In genomic region chr19:860481-861098, GRCh38 we compare ENCODE assay signal across 1 cellular context.
TF ChIP-seq lines count a peak whose summit lies in the region.

No MANE protein-coding gene starts in this region.

TF ChIP-seq in K562, 482 proteins besides CTCF, POLR2A, EP300 and RAD21 (continued from another document):
- TF ChIP-seq, protein P1, sequence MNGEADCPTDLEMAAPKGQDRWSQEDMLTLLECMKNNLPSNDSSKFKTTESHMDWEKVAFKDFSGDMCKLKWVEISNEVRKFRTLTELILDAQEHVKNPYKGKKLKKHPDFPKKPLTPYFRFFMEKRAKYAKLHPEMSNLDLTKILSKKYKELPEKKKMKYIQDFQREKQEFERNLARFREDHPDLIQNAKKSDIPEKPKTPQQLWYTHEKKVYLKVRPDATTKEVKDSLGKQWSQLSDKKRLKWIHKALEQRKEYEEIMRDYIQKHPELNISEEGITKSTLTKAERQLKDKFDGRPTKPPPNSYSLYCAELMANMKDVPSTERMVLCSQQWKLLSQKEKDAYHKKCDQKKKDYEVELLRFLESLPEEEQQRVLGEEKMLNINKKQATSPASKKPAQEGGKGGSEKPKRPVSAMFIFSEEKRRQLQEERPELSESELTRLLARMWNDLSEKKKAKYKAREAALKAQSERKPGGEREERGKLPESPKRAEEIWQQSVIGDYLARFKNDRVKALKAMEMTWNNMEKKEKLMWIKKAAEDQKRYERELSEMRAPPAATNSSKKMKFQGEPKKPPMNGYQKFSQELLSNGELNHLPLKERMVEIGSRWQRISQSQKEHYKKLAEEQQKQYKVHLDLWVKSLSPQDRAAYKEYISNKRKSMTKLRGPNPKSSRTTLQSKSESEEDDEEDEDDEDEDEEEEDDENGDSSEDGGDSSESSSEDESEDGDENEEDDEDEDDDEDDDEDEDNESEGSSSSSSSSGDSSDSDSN (IDR thresholded peaks at IDR 0.05; ENCODE audit: borderline replicate concordance in 1 of 2, low read depth in 2 of 2, low read length in 2 of 2), result no peak
- TF ChIP-seq EHMT2 (IDR thresholded peaks at IDR 0.05) (no peak), POU5F1 (IDR thresholded peaks at IDR 0.05; ENCODE audit: borderline replicate concordance, low read depth, low read length, partially characterized antibody) (no peak), ZBTB1 (CRISPR knock-in tag; IDR thresholded peaks at IDR 0.05; ENCODE audit: borderline replicate concordance, low read depth) (peak; percentile 74; the same call in 1 of the 2 replicates), PTTG1 (tag; IDR thresholded peaks at IDR 0.05; ENCODE audit: low read depth) (no peak), GATA2 (CRISPR knock-in tag; IDR thresholded peaks at IDR 0.05) (no peak), GATAD2B (IDR thresholded peaks at IDR 0.05; ENCODE audit: borderline replicate concordance) (peak; percentile 47; the same call in 1 of the 2 replicates), ZNF239 (CRISPR knock-in tag; IDR thresholded peaks at IDR 0.05) (no peak), SMAD1 (IDR thresholded peaks at IDR 0.05; ENCODE audit: low read depth, low read length, partially characterized antibody) (no peak), IFI16 (CRISPR knock-in tag; IDR thresholded peaks at IDR 0.05) (no peak), CBFA2T2 (conservative IDR thresholded peaks at IDR 0.05) (no peak), TAL1 (IDR thresholded peaks at IDR 0.05) (no peak), HNRNPK (IDR thresholded peaks at IDR 0.05; ENCODE audit: low read depth, low read length, poor library complexity, severe bottlenecking) (no peak), CHD7 (IDR thresholded peaks at IDR 0.05; ENCODE audit: low read depth, low read length) (no peak), RBM25 (IDR thresholded peaks at IDR 0.05; ENCODE audit: low read depth, low read length, severe bottlenecking) (peak; percentile 24), BRD9 (IDR thresholded peaks at IDR 0.05; ENCODE audit: low read depth, partially characterized antibody) (no peak), HDAC3 (IDR thresholded peaks at IDR 0.05; ENCODE audit: borderline replicate concordance, partially characterized antibody) (no peak), TCFL5 (CRISPR knock-in tag; conservative IDR thresholded peaks at IDR 0.05) (no peak), SNRNP70 (optimal IDR thresholded peaks at IDR 0.05; ENCODE audit: low read depth, low read length) (no peak), MCM2 (IDR thresholded peaks at IDR 0.05; ENCODE audit: low read depth) (no peak), DMBX1 (CRISPR knock-in tag; IDR thresholded peaks at IDR 0.05; ENCODE audit: borderline replicate concordance) (no peak), SMARCA5 (IDR thresholded peaks at IDR 0.05) (no peak), NFE2L1 (tag; IDR thresholded peaks at IDR 0.05; ENCODE audit: borderline replicate concordance, low read depth) (no peak)
- TF ChIP-seq, protein P2, sequence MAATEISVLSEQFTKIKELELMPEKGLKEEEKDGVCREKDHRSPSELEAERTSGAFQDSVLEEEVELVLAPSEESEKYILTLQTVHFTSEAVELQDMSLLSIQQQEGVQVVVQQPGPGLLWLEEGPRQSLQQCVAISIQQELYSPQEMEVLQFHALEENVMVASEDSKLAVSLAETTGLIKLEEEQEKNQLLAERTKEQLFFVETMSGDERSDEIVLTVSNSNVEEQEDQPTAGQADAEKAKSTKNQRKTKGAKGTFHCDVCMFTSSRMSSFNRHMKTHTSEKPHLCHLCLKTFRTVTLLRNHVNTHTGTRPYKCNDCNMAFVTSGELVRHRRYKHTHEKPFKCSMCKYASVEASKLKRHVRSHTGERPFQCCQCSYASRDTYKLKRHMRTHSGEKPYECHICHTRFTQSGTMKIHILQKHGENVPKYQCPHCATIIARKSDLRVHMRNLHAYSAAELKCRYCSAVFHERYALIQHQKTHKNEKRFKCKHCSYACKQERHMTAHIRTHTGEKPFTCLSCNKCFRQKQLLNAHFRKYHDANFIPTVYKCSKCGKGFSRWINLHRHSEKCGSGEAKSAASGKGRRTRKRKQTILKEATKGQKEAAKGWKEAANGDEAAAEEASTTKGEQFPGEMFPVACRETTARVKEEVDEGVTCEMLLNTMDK (IDR thresholded peaks at IDR 0.05; ENCODE audit: borderline replicate concordance, insufficient read depth, low read depth, low read length, poor library complexity, severe bottlenecking), result peak; percentile 94
- TF ChIP-seq, protein P3, sequence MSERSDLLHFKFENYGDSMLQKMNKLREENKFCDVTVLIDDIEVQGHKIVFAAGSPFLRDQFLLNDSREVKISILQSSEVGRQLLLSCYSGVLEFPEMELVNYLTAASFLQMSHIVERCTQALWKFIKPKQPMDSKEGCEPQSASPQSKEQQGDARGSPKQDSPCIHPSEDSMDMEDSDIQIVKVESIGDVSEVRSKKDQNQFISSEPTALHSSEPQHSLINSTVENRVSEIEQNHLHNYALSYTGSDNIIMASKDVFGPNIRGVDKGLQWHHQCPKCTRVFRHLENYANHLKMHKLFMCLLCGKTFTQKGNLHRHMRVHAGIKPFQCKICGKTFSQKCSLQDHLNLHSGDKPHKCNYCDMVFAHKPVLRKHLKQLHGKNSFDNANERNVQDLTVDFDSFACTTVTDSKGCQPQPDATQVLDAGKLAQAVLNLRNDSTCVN (CRISPR knock-in tag; IDR thresholded peaks at IDR 0.05), result no peak
- TF ChIP-seq, protein P4, sequence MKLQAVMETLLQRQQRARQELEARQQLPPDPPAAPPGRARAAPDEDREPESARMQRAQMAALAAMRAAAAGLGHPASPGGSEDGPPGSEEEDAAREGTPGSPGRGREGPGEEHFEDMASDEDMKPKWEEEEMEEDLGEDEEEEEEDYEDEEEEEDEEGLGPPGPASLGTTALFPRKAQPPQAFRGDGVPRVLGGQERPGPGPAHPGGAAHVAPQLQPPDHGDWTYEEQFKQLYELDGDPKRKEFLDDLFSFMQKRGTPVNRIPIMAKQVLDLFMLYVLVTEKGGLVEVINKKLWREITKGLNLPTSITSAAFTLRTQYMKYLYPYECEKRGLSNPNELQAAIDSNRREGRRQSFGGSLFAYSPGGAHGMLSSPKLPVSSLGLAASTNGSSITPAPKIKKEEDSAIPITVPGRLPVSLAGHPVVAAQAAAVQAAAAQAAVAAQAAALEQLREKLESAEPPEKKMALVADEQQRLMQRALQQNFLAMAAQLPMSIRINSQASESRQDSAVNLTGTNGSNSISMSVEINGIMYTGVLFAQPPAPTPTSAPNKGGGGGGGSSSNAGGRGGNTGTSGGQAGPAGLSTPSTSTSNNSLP (IDR thresholded peaks at IDR 0.05; ENCODE audit: borderline replicate concordance, low read depth, low read length), result no peak
- TF ChIP-seq, protein P5, sequence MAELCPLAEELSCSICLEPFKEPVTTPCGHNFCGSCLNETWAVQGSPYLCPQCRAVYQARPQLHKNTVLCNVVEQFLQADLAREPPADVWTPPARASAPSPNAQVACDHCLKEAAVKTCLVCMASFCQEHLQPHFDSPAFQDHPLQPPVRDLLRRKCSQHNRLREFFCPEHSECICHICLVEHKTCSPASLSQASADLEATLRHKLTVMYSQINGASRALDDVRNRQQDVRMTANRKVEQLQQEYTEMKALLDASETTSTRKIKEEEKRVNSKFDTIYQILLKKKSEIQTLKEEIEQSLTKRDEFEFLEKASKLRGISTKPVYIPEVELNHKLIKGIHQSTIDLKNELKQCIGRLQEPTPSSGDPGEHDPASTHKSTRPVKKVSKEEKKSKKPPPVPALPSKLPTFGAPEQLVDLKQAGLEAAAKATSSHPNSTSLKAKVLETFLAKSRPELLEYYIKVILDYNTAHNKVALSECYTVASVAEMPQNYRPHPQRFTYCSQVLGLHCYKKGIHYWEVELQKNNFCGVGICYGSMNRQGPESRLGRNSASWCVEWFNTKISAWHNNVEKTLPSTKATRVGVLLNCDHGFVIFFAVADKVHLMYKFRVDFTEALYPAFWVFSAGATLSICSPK (IDR thresholded peaks at IDR 0.05; ENCODE audit: borderline replicate concordance), result no peak
- TF ChIP-seq, protein P6, sequence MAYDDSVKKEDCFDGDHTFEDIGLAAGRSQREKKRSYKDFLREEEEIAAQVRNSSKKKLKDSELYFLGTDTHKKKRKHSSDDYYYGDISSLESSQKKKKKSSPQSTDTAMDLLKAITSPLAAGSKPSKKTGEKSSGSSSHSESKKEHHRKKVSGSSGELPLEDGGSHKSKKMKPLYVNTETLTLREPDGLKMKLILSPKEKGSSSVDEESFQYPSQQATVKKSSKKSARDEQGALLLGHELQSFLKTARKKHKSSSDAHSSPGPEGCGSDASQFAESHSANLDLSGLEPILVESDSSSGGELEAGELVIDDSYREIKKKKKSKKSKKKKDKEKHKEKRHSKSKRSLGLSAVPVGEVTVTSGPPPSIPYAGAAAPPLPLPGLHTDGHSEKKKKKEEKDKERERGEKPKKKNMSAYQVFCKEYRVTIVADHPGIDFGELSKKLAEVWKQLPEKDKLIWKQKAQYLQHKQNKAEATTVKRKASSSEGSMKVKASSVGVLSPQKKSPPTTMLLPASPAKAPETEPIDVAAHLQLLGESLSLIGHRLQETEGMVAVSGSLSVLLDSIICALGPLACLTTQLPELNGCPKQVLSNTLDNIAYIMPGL (CRISPR knock-in tag; IDR thresholded peaks at IDR 0.05), result peak; percentile 27; the same call in 1 of the 2 replicates
- TF ChIP-seq, protein P7, sequence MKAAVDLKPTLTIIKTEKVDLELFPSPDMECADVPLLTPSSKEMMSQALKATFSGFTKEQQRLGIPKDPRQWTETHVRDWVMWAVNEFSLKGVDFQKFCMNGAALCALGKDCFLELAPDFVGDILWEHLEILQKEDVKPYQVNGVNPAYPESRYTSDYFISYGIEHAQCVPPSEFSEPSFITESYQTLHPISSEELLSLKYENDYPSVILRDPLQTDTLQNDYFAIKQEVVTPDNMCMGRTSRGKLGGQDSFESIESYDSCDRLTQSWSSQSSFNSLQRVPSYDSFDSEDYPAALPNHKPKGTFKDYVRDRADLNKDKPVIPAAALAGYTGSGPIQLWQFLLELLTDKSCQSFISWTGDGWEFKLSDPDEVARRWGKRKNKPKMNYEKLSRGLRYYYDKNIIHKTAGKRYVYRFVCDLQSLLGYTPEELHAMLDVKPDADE (conservative IDR thresholded peaks at IDR 0.05; ENCODE audit: control insufficient read depth, low read depth, low read length), result no peak
